ENCODE assay signal across 9 cellular contexts in the genomic region with DNA sequence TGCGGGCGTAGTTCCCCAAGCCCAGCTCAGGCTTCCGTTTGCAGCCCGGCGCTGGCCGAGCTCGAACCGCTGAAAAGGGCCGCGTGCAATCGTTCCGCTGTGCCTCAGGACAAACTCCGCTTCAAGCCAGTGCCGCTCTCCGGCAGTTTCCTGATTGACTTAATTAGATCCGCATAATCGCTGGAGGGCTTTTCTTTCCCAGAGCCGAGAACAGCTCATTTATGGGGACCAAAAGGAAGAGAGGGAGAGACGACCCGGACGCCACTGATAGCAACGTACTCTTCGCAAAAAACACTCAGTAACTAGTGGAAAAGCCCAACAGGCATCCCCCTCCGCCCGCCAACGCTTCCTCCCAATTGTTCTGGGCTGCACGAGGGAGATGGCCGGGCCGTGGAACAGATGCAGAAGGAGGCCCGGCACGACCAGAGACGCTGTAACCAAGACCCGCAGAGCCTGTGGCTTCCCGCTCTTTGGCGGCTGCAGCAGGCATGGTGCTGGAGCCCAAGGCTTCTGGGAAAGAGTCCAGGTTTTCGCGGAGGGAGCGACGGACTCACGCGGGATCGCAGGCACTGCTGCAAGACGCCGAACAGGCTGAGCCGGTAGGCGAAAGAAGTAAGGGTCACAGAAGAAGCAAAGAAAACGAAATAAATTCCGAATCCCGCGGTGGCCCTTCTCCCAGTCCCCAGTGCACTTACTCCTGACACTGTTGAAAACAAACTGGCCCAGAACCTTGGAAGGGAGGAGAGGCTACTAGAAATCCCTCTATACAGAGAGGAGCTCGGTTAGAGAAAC. TPM values are rescaled to one million over a fixed set of nuclear protein-coding genes. Genes with fewer than 3 reads are reported as not detected.
DNase-seq lines count a peak whose midpoint lies in the region; ATAC-seq, FAIRE-seq and TF ChIP-seq lines count a peak whose summit lies in the region.
"Had no signal": no experiment of that assay in that cellular context is flagged by ENCODE, and none has a peak within 500 bp of the region (broad histone marks: within the 10 kb centered on the region; RNA-seq: fewer than 3 reads in every experiment).

No MANE protein-coding gene starts in this region.

- peaks cover 2% of the 10 kb centered on the region; the same call in 1 of the 2 replicates for H3K79me2 ChIP-seq in GM12878 (ENCODE audit: control insufficient read depth, insufficient read depth, low read length)

- in situ Hi-C loops in GM12878 (cut with MboI), result loop anchor here (5.0 kb wide), 1 partner anchor 278 kb away; no protein-coding TSS in a partner anchor

- peak overlapping the region; percentile 70 for H3K4me2 ChIP-seq in GM12878 (ENCODE audit: control insufficient read depth, insufficient read depth)

- no peak for TF ChIP-seq RAD21 in GM12878 (IDR thresholded peaks at IDR 0.05; ENCODE audit: insufficient read depth, low read depth, low read length)

- peak overlapping the region; percentile 62 for H3K4me3 ChIP-seq in HUES6 (ENCODE audit: low read depth, low read length)
- peak overlapping the region; percentile 54 for H3K4me3 ChIP-seq in GM12878
- H3K4me3 ChIP-seq in stomach, result peak overlapping the region in 2 of 4 donors; percentile 13 to 32

- H3K27ac ChIP-seq in HUES6 (ENCODE audit: low read depth, low read length), result no peak overlapping the region
- no peak overlapping the region for H3K27ac ChIP-seq in GM12878 (ENCODE audit: control insufficient read depth, insufficient read depth)
- no peak overlapping the region for H3K27ac ChIP-seq in stomach

- RAD21 ChIA-PET in GM12878 (lab: Charles Lee; ENCODE audit: unreplicated experiment), result interaction anchor here (1.1 to 3.8 kb wide), 8 partner anchors 16 to 292 kb away, joined by 3 to 23 read pairs (median 4); no protein-coding TSS in a partner anchor

- no TSS peak for BruUV-seq in GM12878 (replicated peaks; lab: Mats Ljungman, UMichigan)

- no peak for TF ChIP-seq EP300 in GM12878 (IDR thresholded peaks at IDR 0.05; ENCODE audit: borderline replicate concordance in 1 of 2, control insufficient read depth in 1 of 2, low read depth in 2 of 2, low read length in 2 of 2)
- no peak for TF ChIP-seq EP300 in stomach (IDR thresholded peaks at IDR 0.05)

- TF ChIP-seq CTCF in GM12878 (IDR thresholded peaks at IDR 0.05 in 2 of 3, conservative IDR thresholded peaks at IDR 0.05 in 1 of 3; ENCODE audit: control insufficient read depth in 2 of 3, extremely low read depth in 1 of 3, insufficient read depth in 1 of 3, low read depth in 3 of 3, low read length in 3 of 3) (no peak), stomach (IDR thresholded peaks at IDR 0.05) (peak in 1 of 7 experiments; percentile 16)

- TF ChIP-seq POLR2A in GM12878 (IDR thresholded peaks at IDR 0.05; ENCODE audit: low read depth, low read length) (no peak), stomach (IDR thresholded peaks at IDR 0.05) (no peak)

- H4K20me1 ChIP-seq in GM12878 (ENCODE audit: control insufficient read depth, insufficient read depth), result no peaks in the 10 kb centered on the region

- H3K36me3 ChIP-seq in HUES6 (ENCODE audit: control insufficient read depth, insufficient read depth, low read length) (no peaks in the 10 kb centered on the region), GM12878 (ENCODE audit: control insufficient read depth in 2 of 2, insufficient read depth in 2 of 2, low read length in 1 of 2) (no peaks in the 10 kb centered on the region), stomach (no peaks in the 10 kb centered on the region)

- ATAC-seq in GM12878 (no peak), GM18861 (IDR thresholded peaks at IDR 0.05; ENCODE audit: unreplicated experiment) (no peak), HG02588 (IDR thresholded peaks at IDR 0.05; ENCODE audit: unreplicated experiment) (no peak)

- H3K27me3 ChIP-seq in HUES6 (ENCODE audit: control insufficient read depth, insufficient read depth, low read length) (peaks cover 100% of the 10 kb centered on the region), GM12878 (replicated peaks in 1 of 2; ENCODE audit: control insufficient read depth in 2 of 2, insufficient read depth in 2 of 2, low read length in 1 of 2) (peaks cover 0 to 3% of the 10 kb centered on the region in 2 experiments; a peak in 2 of 4 replicates), stomach (peaks cover 27 to 100% (median 51%) of the 10 kb centered on the region in 3 donors)

- H3K4me1 ChIP-seq in HUES6 (ENCODE audit: control insufficient read depth, insufficient read depth, low read length), result peaks cover 41% of the 10 kb centered on the region
- H3K4me1 ChIP-seq in GM12878 (ENCODE audit: control insufficient read depth, insufficient read depth, low read length), result peaks cover 23% of the 10 kb centered on the region
- peaks cover 53 to 75% (median 64%) of the 10 kb centered on the region in 4 donors for H3K4me1 ChIP-seq in stomach

- WGBS in GM12878 (ENCODE audit: insufficient coverage, insufficient replicate concordance, low lambda C conversion rate, missing lambda C conversion rate), result 87% methylated on average over 50 of the region's 51 CpGs
- WGBS in stomach, 5 donors, result 4 to 23% (median 15%) methylated on average over 43 to 51 of the region's 51 CpGs

- DNase-seq in GM12878 (ENCODE audit: low read depth, low spot score), result no peak
- peak; percentile 77 for DNase-seq in iris pigment epithelial cell (ENCODE audit: low read depth)
- peak; percentile 86 for DNase-seq in stomach
- no peak for DNase-seq in dedifferentiated amniotic fluid mesenchymal stem cell (ENCODE audit: extremely low spot score)
- DNase-seq in DMS79 (lab: John Stamatoyannopoulos, UW), result no peak

- H2AFZ ChIP-seq in GM12878 (ENCODE audit: control insufficient read depth, low read depth, low read length), result peak overlapping the region; percentile 39

- CTCF ChIA-PET in GM12878 (lab: Yijun Ruan, JAX), result interaction anchor here (0.7 to 3.8 kb wide), 27 partner anchors 9 to 565 kb away, joined by 3 to 22 read pairs (median 4); partner anchors contain the start of gene STIL

- POLR2A ChIA-PET in GM12878 (lab: Charles Lee), result interaction anchor here (0.6 kb wide), 1 partner anchor 397 kb away, joined by 4 read pairs; no protein-coding TSS in a partner anchor

- intact Hi-C loops in GM12878 (cut with micrococcal nuclease; ENCODE audit: unreplicated experiment) (loop anchor here (10.0 kb wide), 2 partner anchors 99 to 259 kb away; partner anchors contain the start of gene CMPK1), stomach (cut with DNase I; ENCODE audit: low total_unique reads) (loop anchor here (5.0 kb wide), 1 partner anchor 278 kb away; no protein-coding TSS in a partner anchor)

- H3K9me3 ChIP-seq in HUES6 (ENCODE audit: control insufficient read depth, insufficient read depth, low read depth, low read length) (no peaks in the 10 kb centered on the region), GM12878 (replicated peaks; ENCODE audit: control insufficient read depth, insufficient read depth, low read length) (no peaks in the 10 kb centered on the region), stomach (no peaks in the 10 kb centered on the region)

- FAIRE-seq in GM12878 (lab: Jason Lieb, UNC), result no peak

- H3K9ac ChIP-seq in HUES6 (ENCODE audit: low read length), result peak overlapping the region; percentile 30
- H3K9ac ChIP-seq in GM12878 (ENCODE audit: control insufficient read depth, insufficient read depth, low read length), result no peak overlapping the region; the same call in 1 of the 2 replicates

- SMC1A ChIA-PET in GM12878 (lab: Charles Lee; ENCODE audit: uncharacterized antibody, unreplicated experiment), result interaction anchor here (0.7 to 1.9 kb wide), 10 partner anchors 13 to 292 kb away, joined by 3 to 7 read pairs (median 4); no protein-coding TSS in a partner anchor

TF ChIP-seq in GM12878, 131 proteins besides CTCF, POLR2A, EP300 and RAD21:
- TF ChIP-seq CHD2 (IDR thresholded peaks at IDR 0.05; ENCODE audit: borderline replicate concordance, low read depth, low read length), result no peak
- no peak for TF ChIP-seq MYB (IDR thresholded peaks at IDR 0.05; ENCODE audit: borderline replicate concordance, low read depth, low read length)
- TF ChIP-seq EZH2 (IDR thresholded peaks at IDR 0.05; ENCODE audit: borderline replicate concordance, control insufficient read depth, low read depth, low read length), result no peak

RNA-seq across cellular contexts. Expression of gene FOXD2, which starts 3.6 kb away (rescaled TPM):
- 0.10 TPM in 1 of 2 replicates, not detected in the other for total RNA-seq in GM12878 (2013; cell fraction: nucleolus; rRNA removed)
- total RNA-seq in GM12878 (2014; rRNA removed), result under 0.01 and 0.05 TPM in 2 replicates
- 0.04 TPM in 1 of 2 replicates, not detected in the other for total RNA-seq in GM12878 (2014; rRNA removed; fragmentation: Illumina TruSeq; extraction: Trizol)
- total RNA-seq in GM12878 (2021), result 0.05 TPM in 1 of 2 replicates, not detected in the other
- 0.12 TPM for polyA plus RNA-seq in GM12878 (2011; ENCODE audit: low read depth)
- polyA plus RNA-seq in GM12878 (2011; rRNA removed), result 0.01 and 0.04 TPM in 2 replicates
- 0.01 and 0.03 TPM in 2 replicates for polyA plus RNA-seq in GM12878 (2011; cell fraction: cytosol; rRNA removed)
- 0.15 and 0.16 TPM in 2 replicates for polyA plus RNA-seq in GM12878 (2011; cell fraction: nucleus; rRNA removed)
- polyA plus RNA-seq in GM12878 (2012), result 0.26 and 0.29 TPM in 2 replicates
- 0.01 TPM in 1 of 2 replicates, not detected in the other for polyA plus RNA-seq in GM12878 (2014; fragmentation: Illumina TruSeq; extraction: Trizol)
- polyA plus RNA-seq in GM12878 (2014; fragmentation: Nextera tagmentation; extraction: Ambion mirVana), result under 1 TPM in 1 of 2 experiments, not detected in 1; 0.04 TPM
- 0.01 and 0.04 TPM in 2 replicates for polyA plus RNA-seq in GM12878 (2014; rRNA removed)
- under 1 TPM; 0.23 to 0.27 TPM for polyA plus RNA-seq in GM12878 (2016; fragmentation: Nextera tagmentation; extraction: Ambion mirVana)
- 0.05 TPM in 1 of 2 replicates, not detected in the other for polyA minus RNA-seq in GM12878 (2011; rRNA and poly(A)+ RNA removed)
- polyA minus RNA-seq in GM12878 (2011; cell fraction: cytosol; rRNA and poly(A)+ RNA removed), result not detected in 2 replicates
- polyA minus RNA-seq in GM12878 (2011; cell fraction: nucleus; rRNA and poly(A)+ RNA removed), result 0.24 and 0.29 TPM in 2 replicates
- 10 to 100 TPM in 1 of 5 donors, under 1 TPM in 1, not detected in 3; under 0.01 to 47.5 TPM for total RNA-seq in stomach
- polyA plus RNA-seq in stomach, result under 1 TPM in 2 of 3 donors, not detected in 1; 0.12 to 0.13 TPM

RNA-seq across cellular contexts. Expression of gene FOXE3, which starts 18.2 kb away (rescaled TPM):
- not detected in 2 replicates for total RNA-seq in GM12878 (2013; cell fraction: nucleolus; rRNA removed)
- total RNA-seq in GM12878 (2014; rRNA removed), result not detected in 2 replicates
- total RNA-seq in GM12878 (2014; rRNA removed; fragmentation: Illumina TruSeq; extraction: Trizol), result not detected in 2 replicates
- total RNA-seq in GM12878 (2021), result not detected in 2 replicates
- not detected for polyA plus RNA-seq in GM12878 (2011; ENCODE audit: low read depth)
- not detected in 2 replicates for polyA plus RNA-seq in GM12878 (2011; rRNA removed)
- not detected in 2 replicates for polyA plus RNA-seq in GM12878 (2011; cell fraction: cytosol; rRNA removed)
- not detected in 2 replicates for polyA plus RNA-seq in GM12878 (2011; cell fraction: nucleus; rRNA removed)
- not detected in 2 replicates for polyA plus RNA-seq in GM12878 (2012)
- not detected in 2 replicates for polyA plus RNA-seq in GM12878 (2014; fragmentation: Illumina TruSeq; extraction: Trizol)
- polyA plus RNA-seq in GM12878 (2014; fragmentation: Nextera tagmentation; extraction: Ambion mirVana), result not detected
- polyA plus RNA-seq in GM12878 (2014; rRNA removed), result 0.13 TPM in 1 of 2 replicates, not detected in the other
- not detected for polyA plus RNA-seq in GM12878 (2016; fragmentation: Nextera tagmentation; extraction: Ambion mirVana)
- polyA minus RNA-seq in GM12878 (2011; rRNA and poly(A)+ RNA removed), result not detected in 2 replicates
- polyA minus RNA-seq in GM12878 (2011; cell fraction: cytosol; rRNA and poly(A)+ RNA removed), result not detected in 2 replicates
- polyA minus RNA-seq in GM12878 (2011; cell fraction: nucleus; rRNA and poly(A)+ RNA removed), result not detected in 2 replicates
- total RNA-seq in stomach, result not detected
- not detected for polyA plus RNA-seq in stomach
- total RNA-seq: NCI-H460 had no signal

Comparison
In these comparisons a context has a peak if more than half of its experiments do, and no peak if none do; other contexts are left out.
1. DNase-seq: peak in iris pigment epithelial cell (single experiment) and stomach (single experiment); none in GM12878 (single experiment), dedifferentiated amniotic fluid mesenchymal stem cell (single experiment) and DMS79 (single experiment).